8 cellular contexts compared by ENCODE assay signal in genomic region chr14:93619176-93619793, GRCh38.
DNase-seq lines count a peak whose midpoint lies in the region; ATAC-seq and TF ChIP-seq lines count a peak whose summit lies in the region.

No MANE protein-coding gene starts in this region.

- intact Hi-C loops in esophagus squamous epithelium (cut with DNase I) = no loop called here

- H3K27me3 ChIP-seq in esophagus squamous epithelium = peaks cover 0 to 31% (median 0%) of the 10 kb centered on the region in 4 donors
- no peaks in the 10 kb centered on the region for H3K27me3 ChIP-seq in osteoblast (ENCODE audit: insufficient read depth, low read length)

- no peak overlapping the region for H3K27ac ChIP-seq in esophagus squamous epithelium
- no peak overlapping the region for H3K27ac ChIP-seq in osteoblast (ENCODE audit: low read depth, low read length)

- no peaks in the 10 kb centered on the region for H4K20me1 ChIP-seq in osteoblast (ENCODE audit: insufficient read depth, low read length)

- peak; percentile 88 for TF ChIP-seq RAD21 in Ishikawa (IDR thresholded peaks at IDR 0.05; ENCODE audit: low read depth)

- H3K79me2 ChIP-seq in osteoblast (ENCODE audit: insufficient read depth, low read length) = no peaks in the 10 kb centered on the region

- H3K4me1 ChIP-seq in esophagus squamous epithelium (no peaks in the 10 kb centered on the region), osteoblast (ENCODE audit: insufficient read depth, low read length) (no peaks in the 10 kb centered on the region)

- H3K4me2 ChIP-seq in osteoblast (ENCODE audit: insufficient read depth, low read length) = no peak overlapping the region

- no peaks in the 10 kb centered on the region for H3K36me3 ChIP-seq in esophagus squamous epithelium
- H3K36me3 ChIP-seq in osteoblast (ENCODE audit: insufficient read depth, low read length) = no peaks in the 10 kb centered on the region

- DNase-seq in SKM-1 treated with dmso at 0.1 percent for 144 hours (lab: John Stamatoyannopoulos, UW; ENCODE audit: unreplicated experiment) = peak; percentile 3
- no peak for DNase-seq in SKM-1 (lab: John Stamatoyannopoulos, UW; ENCODE audit: unreplicated experiment)
- peak; percentile 38 for DNase-seq in RPMI8226
- no peak for DNase-seq in esophagus squamous epithelium (lab: John Stamatoyannopoulos, UW)
- DNase-seq in osteoblast (ENCODE audit: insufficient read length, low spot score, missing footprints) = no peak

- TF ChIP-seq CTCF in esophagus squamous epithelium (IDR thresholded peaks at IDR 0.05) = peak in 5 of 6 experiments; percentile 13 to 47 (median 32)
- TF ChIP-seq CTCF in osteoblast (IDR thresholded peaks at IDR 0.05; ENCODE audit: extremely low read depth, low read depth, low read length) = peak; percentile 65

- 44 to 46% methylated on average over 7 of the region's 7 CpGs for WGBS in esophagus squamous epithelium, 2 donors

- no peak overlapping the region for H3K4me3 ChIP-seq in esophagus squamous epithelium
- H3K4me3 ChIP-seq in osteoblast (ENCODE audit: insufficient read depth, low read length) = no peak overlapping the region

- no peak overlapping the region for H2AFZ ChIP-seq in osteoblast (ENCODE audit: low read length)

- ATAC-seq in GM21528 (IDR thresholded peaks at IDR 0.05; ENCODE audit: low FRiP score, unreplicated experiment) (no peak), GM19397 (IDR thresholded peaks at IDR 0.05; ENCODE audit: unreplicated experiment) (no peak)

- H3K9me3 ChIP-seq in esophagus squamous epithelium = no peaks in the 10 kb centered on the region
- H3K9me3 ChIP-seq in osteoblast (ENCODE audit: low read depth, low read length) = no peaks in the 10 kb centered on the region

- TF ChIP-seq EP300 in Ishikawa (IDR thresholded peaks at IDR 0.05; ENCODE audit: borderline replicate concordance) = no peak

- TF ChIP-seq POLR2A in esophagus squamous epithelium (IDR thresholded peaks at IDR 0.05) = no peak

TF ChIP-seq in Ishikawa, 13 proteins besides CTCF, POLR2A, EP300 and RAD21:
- TF ChIP-seq MAX (IDR thresholded peaks at IDR 0.05) (no peak), CEBPB (IDR thresholded peaks at IDR 0.05) (0 out of 2 replicates have a peak, but pooled peaks have one; percentile 11), FOXM1 (IDR thresholded peaks at IDR 0.05; ENCODE audit: borderline replicate concordance, low read depth) (peak; percentile 41; the same call in 1 of the 2 replicates), REST (IDR thresholded peaks at IDR 0.05; ENCODE audit: low read depth) (no peak)

Comparison
In these comparisons a context has a peak if more than half of its experiments do, and no peak if none do; other contexts are left out.
1. DNase-seq: peak in SKM-1 treated with dmso at 0.1 percent for 144 hours (single experiment) and RPMI8226 (single experiment); none in SKM-1 (single experiment), esophagus squamous epithelium (single experiment) and osteoblast (single experiment).